In the genomic region with DNA sequence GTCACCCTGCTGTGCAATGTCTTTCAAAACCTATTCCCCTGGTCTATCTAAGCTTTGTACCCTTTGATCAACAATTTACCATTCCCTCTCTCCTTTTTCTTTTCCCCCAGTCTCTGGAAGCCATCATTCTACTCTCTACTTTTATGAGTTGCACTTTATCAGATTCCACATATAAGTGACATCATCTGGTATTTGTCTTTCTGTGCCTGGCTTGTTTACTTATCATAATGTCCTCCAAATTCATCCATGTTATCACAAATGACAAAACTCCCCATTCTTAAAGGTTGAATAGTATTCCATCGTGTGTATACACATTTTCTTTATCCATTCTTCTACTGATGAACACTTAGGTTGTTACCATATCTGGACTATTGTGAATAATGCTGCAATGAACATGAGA, we compare ENCODE assay signal across 20 cellular contexts.
"Had no signal": no experiment of that assay in that cellular context is flagged by ENCODE, and none has a peak within 500 bp of the region (broad histone marks: within the 10 kb centered on the region; RNA-seq: fewer than 3 reads in every experiment).

No MANE protein-coding gene starts in this region.

- H3K36me3 ChIP-seq: MG63, Peyer's patch, SJCRH30 had no signal

- H3K27ac ChIP-seq: PC-9, Peyer's patch, SJCRH30 had no signal

- H3K27me3 ChIP-seq: SJCRH30 had no signal

- H3K4me3 ChIP-seq: MG63, PC-9, Peyer's patch, SJCRH30 had no signal

- DNase-seq: KBM-7, MG63, NCI-H1092, NCI-H1105 treated with DMSO at 0.1 percent for 48 hours, NCI-H1417 treated with DMSO at 0.1 percent for 48 hours, NCI-H146, NCI-H1694 treated with DMSO at 0.1 percent for 48 hours, NCI-H1930, NCI-H2081, NCI-H2107, NCI-H2227 treated with DMSO at 0.1 percent for 48 hours, NCI-H510A, NCI-H524 treated with DMSO at 0.1 percent for 48 hours, NCI-H69, NCI-H774, PC-9, Peyer's patch, SHP77 treated with DMSO at 0.1 percent for 48 hours, SJCRH30, T-helper 1 cell had no signal
